In genomic region chr10:43036581-43037428, GRCh38 we compare ENCODE assay signal across 20 cellular contexts. TPM values are rescaled to one million over a fixed set of nuclear protein-coding genes. Genes with fewer than 3 reads are reported as not detected.
"Had no signal": no experiment of that assay in that cellular context is flagged by ENCODE, and none has a peak within 500 bp of the region (broad histone marks: within the 10 kb centered on the region; RNA-seq: fewer than 3 reads in every experiment).

No MANE protein-coding gene starts in this region.

- H3K4me3 ChIP-seq: cardiac muscle cell, lung, skin epidermis, suprapubic skin, transverse colon, vagina had no signal

- H3K36me3 Mint-ChIP-seq: activated naive CD8-positive, alpha-beta T cell treated with anti-CD3 and anti-CD28 coated beads for 36 hours; mesothelial cell of epicardium had no signal

- H3K4me3 Mint-ChIP-seq: activated naive CD8-positive, alpha-beta T cell treated with anti-CD3 and anti-CD28 coated beads for 36 hours; activated T-helper 1 cell treated with anti-CD3 and anti-CD28 coated beads, Interleukin-12 subunit alpha, Interleukin-12 subunit beta, Interleukin-2, Interleukin-4 antibody, amounts not matched to agents 30 ng/mL and 10 ng/mL and 1 ng/mL, durations not matched to agents 14 hours and 24 hours and 36 hours; effector memory CD8-positive, alpha-beta T cell; mesothelial cell of epicardium; nephron progenitor cell; stimulated activated naive CD8-positive, alpha-beta T cell treated with anti-CD3 and anti-CD28 coated beads, Interleukin-15, Interleukin-2, amounts not matched to agents 100 ng/mL and 50 ng/mL, for 24 hours had no signal

- H3K27ac Mint-ChIP-seq: activated naive CD8-positive, alpha-beta T cell treated with anti-CD3 and anti-CD28 coated beads for 36 hours; activated T-helper 1 cell treated with anti-CD3 and anti-CD28 coated beads, Interleukin-12 subunit alpha, Interleukin-12 subunit beta, Interleukin-2, Interleukin-4 antibody, amounts not matched to agents 30 ng/mL and 10 ng/mL and 1 ng/mL, durations not matched to agents 14 hours and 24 hours and 36 hours; effector memory CD8-positive, alpha-beta T cell; mesothelial cell of epicardium; progenitor cell of endocrine pancreas; stimulated activated naive CD8-positive, alpha-beta T cell treated with anti-CD3 and anti-CD28 coated beads, Interleukin-15, Interleukin-2, amounts not matched to agents 100 ng/mL and 50 ng/mL, for 24 hours had no signal

- DNase-seq: activated CD4-positive, alpha-beta T cell treated with anti-CD3 and anti-CD28 coated beads, Interleukin-2, amount 50 U/mL, for 1 hour; activated naive CD8-positive, alpha-beta T cell treated with anti-CD3 and anti-CD28 coated beads for 36 hours; activated T-cell treated with anti-CD3 and anti-CD28 coated beads for 4 hours; amygdala; effector memory CD8-positive, alpha-beta T cell; foreskin fibroblast; left colon; nephron progenitor cell; occipital lobe; T1000; transverse colon had no signal

- H3K4me1 Mint-ChIP-seq: mesothelial cell of epicardium had no signal

- ATAC-seq: effector memory CD8-positive, alpha-beta T cell; left colon had no signal

- H3K36me3 ChIP-seq: cardiac muscle cell, suprapubic skin, transverse colon, vagina had no signal

- H3K27me3 ChIP-seq: cardiac muscle cell, suprapubic skin, transverse colon, vagina had no signal

- H3K27me3 Mint-ChIP-seq: activated naive CD8-positive, alpha-beta T cell treated with anti-CD3 and anti-CD28 coated beads for 36 hours had no signal

- H3K4me1 ChIP-seq: suprapubic skin, transverse colon, vagina had no signal

- H3K27ac ChIP-seq: cardiac muscle cell, skin epidermis, suprapubic skin, transverse colon, vagina had no signal

RNA-seq across cellular contexts. Expression of gene RET, which starts 40.1 kb away (rescaled TPM):
- total RNA-seq: activated naive CD8-positive, alpha-beta T cell treated with anti-CD3 and anti-CD28 coated beads for 36 hours had no signal
- polyA plus RNA-seq: cardiac muscle cell had no signal
